1 cellular context compared by ENCODE assay signal in the genomic region with DNA sequence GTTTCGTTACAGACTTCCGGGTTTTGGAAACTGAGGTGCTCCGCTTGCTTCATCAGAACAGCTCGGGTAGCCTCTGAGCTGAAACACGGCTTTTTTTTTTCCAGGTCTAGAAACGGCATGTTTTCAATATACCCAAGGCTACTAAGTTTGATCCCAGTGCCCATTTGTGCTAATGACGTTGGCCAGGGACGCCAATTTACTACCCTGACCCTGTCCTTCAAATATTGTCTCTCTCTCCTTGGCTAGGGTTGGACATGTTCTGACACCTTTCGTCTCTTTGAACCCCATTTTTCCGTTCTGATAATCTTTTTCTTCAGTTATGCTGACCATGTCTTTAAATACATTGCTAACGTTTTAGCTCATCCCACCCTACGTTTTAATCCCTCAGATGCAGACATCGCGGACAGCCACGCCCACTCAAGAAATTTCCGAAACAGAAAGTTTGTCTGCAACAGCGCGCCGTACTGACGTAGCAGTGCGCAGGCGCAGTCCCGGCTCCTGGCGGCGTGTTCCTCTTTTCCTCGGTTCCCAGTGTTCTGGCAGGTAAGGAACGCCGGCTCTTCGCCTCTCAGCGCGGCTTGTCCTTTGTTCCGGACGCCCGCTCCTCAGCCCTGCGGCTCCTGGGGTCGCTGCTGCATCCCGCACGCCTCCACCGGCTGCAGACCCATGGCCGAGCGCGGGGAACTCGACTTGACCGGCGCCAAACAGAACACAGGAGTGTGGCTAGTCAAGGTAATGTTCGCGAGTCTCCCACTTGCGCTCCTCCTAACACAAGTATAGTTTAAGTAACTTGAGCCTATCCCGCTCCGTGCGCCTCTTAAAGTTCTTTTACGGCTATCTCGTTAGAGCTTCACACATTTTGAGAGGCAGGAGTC.
TF ChIP-seq lines count a peak whose summit lies in the region.

A gene with protein sequence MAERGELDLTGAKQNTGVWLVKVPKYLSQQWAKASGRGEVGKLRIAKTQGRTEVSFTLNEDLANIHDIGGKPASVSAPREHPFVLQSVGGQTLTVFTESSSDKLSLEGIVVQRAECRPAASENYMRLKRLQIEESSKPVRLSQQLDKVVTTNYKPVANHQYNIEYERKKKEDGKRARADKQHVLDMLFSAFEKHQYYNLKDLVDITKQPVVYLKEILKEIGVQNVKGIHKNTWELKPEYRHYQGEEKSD (plus strand): TSS at position 521 of the 875 bp plus-strand sequence. CDS start 146 bp downstream, at position 667.

TF ChIP-seq in HepG2, 621 proteins besides CTCF, POLR2A, EP300 and RAD21 (continued from another document and continues in another):
- no peak for TF ChIP-seq IKZF4 (CRISPR knock-in tag; IDR thresholded peaks at IDR 0.05; ENCODE audit: borderline replicate concordance, low read depth, not compliant biosample characterization)
- TF ChIP-seq POGZ (CRISPR knock-in tag; IDR thresholded peaks at IDR 0.05), result peak; percentile 92
- TF ChIP-seq ZNF3 (CRISPR knock-in tag; IDR thresholded peaks at IDR 0.05), result no peak
- no peak; the same call in 1 of the 2 replicates for TF ChIP-seq ISL2 (CRISPR knock-in tag; IDR thresholded peaks at IDR 0.05)
- TF ChIP-seq RBAK (CRISPR knock-in tag; IDR thresholded peaks at IDR 0.05), result no peak
- 0 out of 2 replicates have a peak, but pooled peaks have one; percentile 28 for TF ChIP-seq HMGXB3 (CRISPR knock-in tag; IDR thresholded peaks at IDR 0.05; ENCODE audit: borderline replicate concordance)
- no peak for TF ChIP-seq RARA (CRISPR knock-in tag; IDR thresholded peaks at IDR 0.05)
- TF ChIP-seq ARID5B (CRISPR knock-in tag; IDR thresholded peaks at IDR 0.05), result peak; percentile 66
- no peak; the same call in 1 of the 2 replicates for TF ChIP-seq ZSCAN9 (CRISPR knock-in tag; IDR thresholded peaks at IDR 0.05; ENCODE audit: borderline replicate concordance)
- TF ChIP-seq MXD4 (CRISPR knock-in tag; IDR thresholded peaks at IDR 0.05), result peak; percentile 60
- TF ChIP-seq, protein P1, sequence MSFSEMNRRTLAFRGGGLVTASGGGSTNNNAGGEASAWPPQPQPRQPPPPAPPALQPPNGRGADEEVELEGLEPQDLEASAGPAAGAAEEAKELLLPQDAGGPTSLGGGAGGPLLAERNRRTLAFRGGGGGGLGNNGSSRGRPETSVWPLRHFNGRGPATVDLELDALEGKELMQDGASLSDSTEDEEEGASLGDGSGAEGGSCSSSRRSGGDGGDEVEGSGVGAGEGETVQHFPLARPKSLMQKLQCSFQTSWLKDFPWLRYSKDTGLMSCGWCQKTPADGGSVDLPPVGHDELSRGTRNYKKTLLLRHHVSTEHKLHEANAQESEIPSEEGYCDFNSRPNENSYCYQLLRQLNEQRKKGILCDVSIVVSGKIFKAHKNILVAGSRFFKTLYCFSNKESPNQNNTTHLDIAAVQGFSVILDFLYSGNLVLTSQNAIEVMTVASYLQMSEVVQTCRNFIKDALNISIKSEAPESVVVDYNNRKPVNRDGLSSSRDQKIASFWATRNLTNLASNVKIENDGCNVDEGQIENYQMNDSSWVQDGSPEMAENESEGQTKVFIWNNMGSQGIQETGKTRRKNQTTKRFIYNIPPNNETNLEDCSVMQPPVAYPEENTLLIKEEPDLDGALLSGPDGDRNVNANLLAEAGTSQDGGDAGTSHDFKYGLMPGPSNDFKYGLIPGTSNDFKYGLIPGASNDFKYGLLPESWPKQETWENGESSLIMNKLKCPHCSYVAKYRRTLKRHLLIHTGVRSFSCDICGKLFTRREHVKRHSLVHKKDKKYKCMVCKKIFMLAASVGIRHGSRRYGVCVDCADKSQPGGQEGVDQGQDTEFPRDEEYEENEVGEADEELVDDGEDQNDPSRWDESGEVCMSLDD (CRISPR knock-in tag; IDR thresholded peaks at IDR 0.05; ENCODE audit: borderline replicate concordance), result no peak
- TF ChIP-seq ZMYM2 (CRISPR knock-in tag; IDR thresholded peaks at IDR 0.05), result no peak
- peak; percentile 34; the same call in 1 of the 2 replicates for TF ChIP-seq CEBPG (CRISPR knock-in tag; IDR thresholded peaks at IDR 0.05)
- no peak for TF ChIP-seq IRX3 (CRISPR knock-in tag; IDR thresholded peaks at IDR 0.05; ENCODE audit: borderline replicate concordance, low read depth)
- TF ChIP-seq ZBTB20 (CRISPR knock-in tag; IDR thresholded peaks at IDR 0.05; ENCODE audit: borderline replicate concordance, low read depth), result 0 out of 2 replicates have a peak, but pooled peaks have one; percentile 61
- no peak for TF ChIP-seq ZNF20 (CRISPR knock-in tag; IDR thresholded peaks at IDR 0.05)
- TF ChIP-seq ARID3A (IDR thresholded peaks at IDR 0.05; ENCODE audit: low read depth, low read length), result no peak
- TF ChIP-seq, protein P2, sequence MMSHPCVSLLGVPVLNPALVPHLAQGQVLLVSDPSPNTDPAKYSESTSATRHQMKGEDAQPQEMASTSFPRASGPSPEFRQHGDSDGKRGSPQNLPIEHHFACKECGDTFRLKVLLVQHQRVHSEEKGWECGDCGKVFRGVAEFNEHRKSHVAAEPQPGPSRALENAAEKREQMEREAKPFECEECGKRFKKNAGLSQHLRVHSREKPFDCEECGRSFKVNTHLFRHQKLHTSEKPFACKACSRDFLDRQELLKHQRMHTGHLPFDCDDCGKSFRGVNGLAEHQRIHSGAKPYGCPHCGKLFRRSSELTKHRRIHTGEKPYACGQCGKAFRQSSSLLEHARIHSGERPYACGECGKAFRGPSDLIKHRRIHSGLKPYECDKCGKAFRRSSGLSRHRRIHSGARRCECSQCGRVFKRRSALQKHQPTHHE (CRISPR knock-in tag; IDR thresholded peaks at IDR 0.05; ENCODE audit: borderline replicate concordance), result no peak
- TF ChIP-seq ZKSCAN5 (CRISPR knock-in tag; IDR thresholded peaks at IDR 0.05), result no peak
- TF ChIP-seq ZBTB26 (CRISPR knock-in tag; IDR thresholded peaks at IDR 0.05; ENCODE audit: borderline replicate concordance), result 0 out of 2 replicates have a peak, but pooled peaks have one; percentile 3
- no peak; the same call in 1 of the 2 replicates for TF ChIP-seq NFYC (CRISPR knock-in tag; IDR thresholded peaks at IDR 0.05)
- TF ChIP-seq ZNF557 (CRISPR knock-in tag; IDR thresholded peaks at IDR 0.05), result no peak
- no peak for TF ChIP-seq ARNTL (CRISPR knock-in tag; IDR thresholded peaks at IDR 0.05)
- no peak for TF ChIP-seq ZNF75D (CRISPR knock-in tag; IDR thresholded peaks at IDR 0.05; ENCODE audit: borderline replicate concordance)
- TF ChIP-seq KAT2B (IDR thresholded peaks at IDR 0.05; ENCODE audit: borderline replicate concordance, low read depth, low read length), result no peak
- TF ChIP-seq, protein P3, sequence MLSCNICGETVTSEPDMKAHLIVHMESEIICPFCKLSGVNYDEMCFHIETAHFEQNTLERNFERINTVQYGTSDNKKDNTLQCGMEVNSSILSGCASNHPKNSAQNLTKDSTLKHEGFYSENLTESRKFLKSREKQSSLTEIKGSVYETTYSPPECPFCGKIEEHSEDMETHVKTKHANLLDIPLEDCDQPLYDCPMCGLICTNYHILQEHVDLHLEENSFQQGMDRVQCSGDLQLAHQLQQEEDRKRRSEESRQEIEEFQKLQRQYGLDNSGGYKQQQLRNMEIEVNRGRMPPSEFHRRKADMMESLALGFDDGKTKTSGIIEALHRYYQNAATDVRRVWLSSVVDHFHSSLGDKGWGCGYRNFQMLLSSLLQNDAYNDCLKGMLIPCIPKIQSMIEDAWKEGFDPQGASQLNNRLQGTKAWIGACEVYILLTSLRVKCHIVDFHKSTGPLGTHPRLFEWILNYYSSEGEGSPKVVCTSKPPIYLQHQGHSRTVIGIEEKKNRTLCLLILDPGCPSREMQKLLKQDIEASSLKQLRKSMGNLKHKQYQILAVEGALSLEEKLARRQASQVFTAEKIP (CRISPR knock-in tag; IDR thresholded peaks at IDR 0.05; ENCODE audit: borderline replicate concordance), result no peak
- TF ChIP-seq, protein P4, sequence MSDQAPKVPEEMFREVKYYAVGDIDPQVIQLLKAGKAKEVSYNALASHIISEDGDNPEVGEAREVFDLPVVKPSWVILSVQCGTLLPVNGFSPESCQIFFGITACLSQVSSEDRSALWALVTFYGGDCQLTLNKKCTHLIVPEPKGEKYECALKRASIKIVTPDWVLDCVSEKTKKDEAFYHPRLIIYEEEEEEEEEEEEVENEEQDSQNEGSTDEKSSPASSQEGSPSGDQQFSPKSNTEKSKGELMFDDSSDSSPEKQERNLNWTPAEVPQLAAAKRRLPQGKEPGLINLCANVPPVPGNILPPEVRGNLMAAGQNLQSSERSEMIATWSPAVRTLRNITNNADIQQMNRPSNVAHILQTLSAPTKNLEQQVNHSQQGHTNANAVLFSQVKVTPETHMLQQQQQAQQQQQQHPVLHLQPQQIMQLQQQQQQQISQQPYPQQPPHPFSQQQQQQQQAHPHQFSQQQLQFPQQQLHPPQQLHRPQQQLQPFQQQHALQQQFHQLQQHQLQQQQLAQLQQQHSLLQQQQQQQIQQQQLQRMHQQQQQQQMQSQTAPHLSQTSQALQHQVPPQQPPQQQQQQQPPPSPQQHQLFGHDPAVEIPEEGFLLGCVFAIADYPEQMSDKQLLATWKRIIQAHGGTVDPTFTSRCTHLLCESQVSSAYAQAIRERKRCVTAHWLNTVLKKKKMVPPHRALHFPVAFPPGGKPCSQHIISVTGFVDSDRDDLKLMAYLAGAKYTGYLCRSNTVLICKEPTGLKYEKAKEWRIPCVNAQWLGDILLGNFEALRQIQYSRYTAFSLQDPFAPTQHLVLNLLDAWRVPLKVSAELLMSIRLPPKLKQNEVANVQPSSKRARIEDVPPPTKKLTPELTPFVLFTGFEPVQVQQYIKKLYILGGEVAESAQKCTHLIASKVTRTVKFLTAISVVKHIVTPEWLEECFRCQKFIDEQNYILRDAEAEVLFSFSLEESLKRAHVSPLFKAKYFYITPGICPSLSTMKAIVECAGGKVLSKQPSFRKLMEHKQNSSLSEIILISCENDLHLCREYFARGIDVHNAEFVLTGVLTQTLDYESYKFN (CRISPR knock-in tag; conservative IDR thresholded peaks at IDR 0.05), result peak; percentile 31; the same call in 1 of the 2 replicates
- no peak for TF ChIP-seq MIER2 (CRISPR knock-in tag; IDR thresholded peaks at IDR 0.05)
- no peak for TF ChIP-seq IKZF1 (IDR thresholded peaks at IDR 0.05)
